ENCODE assay signal across 1 cellular context in genomic region chr1:161177112-161177935, GRCh38.
TF ChIP-seq lines count a peak whose summit lies in the region.

B4GALT3 (minus strand) TSS chr1:161177507; CDS start chr1:161176060, 1,447 bp downstream.

TF ChIP-seq in HepG2, 621 proteins besides CTCF, POLR2A, EP300 and RAD21 (continued from another document and continues in another):
- TF ChIP-seq ZNF792 (CRISPR knock-in tag; IDR thresholded peaks at IDR 0.05): peak; percentile 41; the same call in 1 of the 2 replicates
- peak; percentile 17; the same call in 1 of the 2 replicates for TF ChIP-seq FOXO1 (CRISPR knock-in tag; IDR thresholded peaks at IDR 0.05)
- TF ChIP-seq ZNF652 (CRISPR knock-in tag; IDR thresholded peaks at IDR 0.05; ENCODE audit: borderline replicate concordance, low read depth): peak; percentile 10; the same call in 1 of the 2 replicates
- TF ChIP-seq ZNF296 (CRISPR knock-in tag; conservative IDR thresholded peaks at IDR 0.05): peak; percentile 49; the same call in 1 of the 2 replicates
- TF ChIP-seq CC2D1A (CRISPR knock-in tag; IDR thresholded peaks at IDR 0.05): 0 out of 2 replicates have a peak, but pooled peaks have one; percentile 52
- TF ChIP-seq, protein P1, sequence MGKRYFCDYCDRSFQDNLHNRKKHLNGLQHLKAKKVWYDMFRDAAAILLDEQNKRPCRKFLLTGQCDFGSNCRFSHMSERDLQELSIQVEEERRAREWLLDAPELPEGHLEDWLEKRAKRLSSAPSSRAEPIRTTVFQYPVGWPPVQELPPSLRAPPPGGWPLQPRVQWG (CRISPR knock-in tag; IDR thresholded peaks at IDR 0.05; ENCODE audit: borderline replicate concordance, low read depth): no peak
- TF ChIP-seq ZNF720 (CRISPR knock-in tag; IDR thresholded peaks at IDR 0.05): peak; percentile 86; the same call in 1 of the 2 replicates
- 0 out of 2 replicates have a peak, but pooled peaks have one; percentile 13 for TF ChIP-seq ARID3A (IDR thresholded peaks at IDR 0.05; ENCODE audit: low read depth, low read length)
- TF ChIP-seq ZNF547 (CRISPR knock-in tag; IDR thresholded peaks at IDR 0.05): 0 out of 2 replicates have a peak, but pooled peaks have one; percentile 40
- TF ChIP-seq AHR (CRISPR knock-in tag; IDR thresholded peaks at IDR 0.05): peak; percentile 81
- no peak for TF ChIP-seq U2AF2 (IDR thresholded peaks at IDR 0.05; ENCODE audit: low read depth, low read length)
- no peak for TF ChIP-seq SYNCRIP (IDR thresholded peaks at IDR 0.05; ENCODE audit: insufficient read depth, low read depth, low read length)
- TF ChIP-seq YEATS4 (CRISPR knock-in tag; IDR thresholded peaks at IDR 0.05; ENCODE audit: borderline replicate concordance): peak; percentile 94
- peak; percentile 84 for TF ChIP-seq ZNF407 (CRISPR knock-in tag; IDR thresholded peaks at IDR 0.05; ENCODE audit: not compliant biosample characterization)
- TF ChIP-seq RARG (CRISPR knock-in tag; IDR thresholded peaks at IDR 0.05; ENCODE audit: low read depth): peak; percentile 73; the same call in 1 of the 2 replicates
- TF ChIP-seq, protein P2, sequence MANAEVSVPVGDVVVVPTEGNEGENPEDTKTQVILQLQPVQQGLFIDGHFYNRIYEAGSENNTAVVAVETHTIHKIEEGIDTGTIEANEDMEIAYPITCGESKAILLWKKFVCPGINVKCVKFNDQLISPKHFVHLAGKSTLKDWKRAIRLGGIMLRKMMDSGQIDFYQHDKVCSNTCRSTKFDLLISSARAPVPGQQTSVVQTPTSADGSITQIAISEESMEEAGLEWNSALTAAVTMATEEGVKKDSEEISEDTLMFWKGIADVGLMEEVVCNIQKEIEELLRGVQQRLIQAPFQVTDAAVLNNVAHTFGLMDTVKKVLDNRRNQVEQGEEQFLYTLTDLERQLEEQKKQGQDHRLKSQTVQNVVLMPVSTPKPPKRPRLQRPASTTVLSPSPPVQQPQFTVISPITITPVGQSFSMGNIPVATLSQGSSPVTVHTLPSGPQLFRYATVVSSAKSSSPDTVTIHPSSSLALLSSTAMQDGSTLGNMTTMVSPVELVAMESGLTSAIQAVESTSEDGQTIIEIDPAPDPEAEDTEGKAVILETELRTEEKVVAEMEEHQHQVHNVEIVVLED (CRISPR knock-in tag; IDR thresholded peaks at IDR 0.05; ENCODE audit: borderline replicate concordance): peak; percentile 41; the same call in 1 of the 2 replicates
- TF ChIP-seq RFX1 (IDR thresholded peaks at IDR 0.05): no peak
- TF ChIP-seq PHF20 (CRISPR knock-in tag; IDR thresholded peaks at IDR 0.05): peak; percentile 73
- TF ChIP-seq SP2 (CRISPR knock-in tag; IDR thresholded peaks at IDR 0.05): no peak
- 0 out of 2 replicates have a peak, but pooled peaks have one; percentile 27 for TF ChIP-seq ZNF224 (CRISPR knock-in tag; IDR thresholded peaks at IDR 0.05)
- peak; percentile 25; the same call in 1 of the 2 replicates for TF ChIP-seq ZNF746 (CRISPR knock-in tag; IDR thresholded peaks at IDR 0.05)
- peak; percentile 30; the same call in 1 of the 2 replicates for TF ChIP-seq ZBTB38 (CRISPR knock-in tag; IDR thresholded peaks at IDR 0.05)
- 0 out of 2 replicates have a peak, but pooled peaks have one; percentile 42 for TF ChIP-seq ZNF253 (CRISPR knock-in tag; IDR thresholded peaks at IDR 0.05; ENCODE audit: borderline replicate concordance)
- TF ChIP-seq, protein P3, sequence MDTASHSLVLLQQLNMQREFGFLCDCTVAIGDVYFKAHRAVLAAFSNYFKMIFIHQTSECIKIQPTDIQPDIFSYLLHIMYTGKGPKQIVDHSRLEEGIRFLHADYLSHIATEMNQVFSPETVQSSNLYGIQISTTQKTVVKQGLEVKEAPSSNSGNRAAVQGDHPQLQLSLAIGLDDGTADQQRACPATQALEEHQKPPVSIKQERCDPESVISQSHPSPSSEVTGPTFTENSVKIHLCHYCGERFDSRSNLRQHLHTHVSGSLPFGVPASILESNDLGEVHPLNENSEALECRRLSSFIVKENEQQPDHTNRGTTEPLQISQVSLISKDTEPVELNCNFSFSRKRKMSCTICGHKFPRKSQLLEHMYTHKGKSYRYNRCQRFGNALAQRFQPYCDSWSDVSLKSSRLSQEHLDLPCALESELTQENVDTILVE (CRISPR knock-in tag; IDR thresholded peaks at IDR 0.05): 0 out of 2 replicates have a peak, but pooled peaks have one; percentile 41
- peak; percentile 61; the same call in 1 of the 2 replicates for TF ChIP-seq CBX5 (CRISPR knock-in tag; IDR thresholded peaks at IDR 0.05; ENCODE audit: borderline replicate concordance)
- peak; percentile 52; the same call in 1 of the 2 replicates for TF ChIP-seq JUND (CRISPR knock-in tag; IDR thresholded peaks at IDR 0.05)
- peak; percentile 95 for TF ChIP-seq SAP130 (CRISPR knock-in tag; IDR thresholded peaks at IDR 0.05; ENCODE audit: low read depth)
- TF ChIP-seq SIX1 (CRISPR knock-in tag; IDR thresholded peaks at IDR 0.05; ENCODE audit: borderline replicate concordance): peak; percentile 35; the same call in 1 of the 2 replicates
- 0 out of 2 replicates have a peak, but pooled peaks have one; percentile 53 for TF ChIP-seq ZNF143 (CRISPR knock-in tag; IDR thresholded peaks at IDR 0.05)
- peak; percentile 39; the same call in 1 of the 2 replicates for TF ChIP-seq MIXL1 (CRISPR knock-in tag; IDR thresholded peaks at IDR 0.05)
- TF ChIP-seq HDAC2 (CRISPR knock-in tag; IDR thresholded peaks at IDR 0.05): peak; percentile 69; the same call in 1 of the 2 replicates
- TF ChIP-seq ZNF761 (CRISPR knock-in tag; conservative IDR thresholded peaks at IDR 0.05): peak; percentile 87
- peak; percentile 89; the same call in 1 of the 2 replicates for TF ChIP-seq ZNF333 (CRISPR knock-in tag; IDR thresholded peaks at IDR 0.05; ENCODE audit: borderline replicate concordance)
- TF ChIP-seq, protein P4, sequence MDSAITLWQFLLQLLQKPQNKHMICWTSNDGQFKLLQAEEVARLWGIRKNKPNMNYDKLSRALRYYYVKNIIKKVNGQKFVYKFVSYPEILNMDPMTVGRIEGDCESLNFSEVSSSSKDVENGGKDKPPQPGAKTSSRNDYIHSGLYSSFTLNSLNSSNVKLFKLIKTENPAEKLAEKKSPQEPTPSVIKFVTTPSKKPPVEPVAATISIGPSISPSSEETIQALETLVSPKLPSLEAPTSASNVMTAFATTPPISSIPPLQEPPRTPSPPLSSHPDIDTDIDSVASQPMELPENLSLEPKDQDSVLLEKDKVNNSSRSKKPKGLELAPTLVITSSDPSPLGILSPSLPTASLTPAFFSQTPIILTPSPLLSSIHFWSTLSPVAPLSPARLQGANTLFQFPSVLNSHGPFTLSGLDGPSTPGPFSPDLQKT (CRISPR knock-in tag; IDR thresholded peaks at IDR 0.05; ENCODE audit: borderline replicate concordance): no peak
- TF ChIP-seq TEF (CRISPR knock-in tag; IDR thresholded peaks at IDR 0.05): peak; percentile 37; the same call in 1 of the 2 replicates
- 0 out of 2 replicates have a peak, but pooled peaks have one; percentile 31 for TF ChIP-seq HOMEZ (CRISPR knock-in tag; IDR thresholded peaks at IDR 0.05; ENCODE audit: low read depth)
